Comparison of ENCODE assay signal across 21 cellular contexts in genomic region chr20:57200882-57201723, GRCh38.
DNase-seq lines count a peak whose midpoint lies in the region; ATAC-seq, FAIRE-seq and TF ChIP-seq lines count a peak whose summit lies in the region.
"Had no signal": no experiment of that assay in that cellular context is flagged by ENCODE, and none has a peak within 500 bp of the region (broad histone marks: within the 10 kb centered on the region; RNA-seq: fewer than 3 reads in every experiment).

No MANE protein-coding gene starts in this region.

- no peak overlapping the region for H3K4me2 ChIP-seq in SK-N-SH
- H3K4me2 ChIP-seq in K562 (ENCODE audit: insufficient read depth, low read length), result no peak overlapping the region
- no peak overlapping the region for H3K4me2 ChIP-seq in trophoblast cell (ENCODE audit: low read length)
- H3K4me2 ChIP-seq: KMS-11 had no signal

- no TSS peak for BruUV-seq in K562 (replicated peaks; lab: Mats Ljungman, UMichigan)

- 20% methylated on average over 7 of the region's 7 CpGs for WGBS in SK-N-SH (ENCODE audit: low lambda C conversion rate)
- WGBS in K562 (ENCODE audit: insufficient coverage, low coverage, missing lambda C conversion rate), result 0% methylated on average over 7 of the region's 7 CpGs
- no CpG with 5 or more reads among the region's 7 CpGs for WGBS in trophoblast cell (ENCODE audit: extremely low coverage, insufficient coverage, insufficient read length)

- no peak overlapping the region for H3K4ac ChIP-seq in trophoblast cell (ENCODE audit: low read depth, low read length)

- H3K9me1 ChIP-seq in K562 (ENCODE audit: control insufficient read depth, insufficient read depth, low read length), result no peaks in the 10 kb centered on the region

- no peaks in the 10 kb centered on the region for H3F3A ChIP-seq in SK-N-SH (replicated peaks; ENCODE audit: insufficient read depth)

- H3K9me3 ChIP-seq in SK-N-SH (no peaks in the 10 kb centered on the region), K562 (replicated peaks; ENCODE audit: control insufficient read depth, insufficient read depth, low read depth, low read length) (no peaks in the 10 kb centered on the region), trophoblast cell (ENCODE audit: insufficient read depth, low read depth, low read length) (peaks cover 2% of the 10 kb centered on the region)
- H3K9me3 ChIP-seq: BE2C had no signal

- H4K12ac ChIP-seq in trophoblast cell (ENCODE audit: low read depth, low read length), result no peak overlapping the region

- H3K9ac ChIP-seq in SK-N-SH, result no peak overlapping the region
- H3K9ac ChIP-seq in K562 (ENCODE audit: insufficient read depth in 1 of 2, low read depth in 2 of 2, low read length in 2 of 2), result no peak overlapping the region
- H3K9ac ChIP-seq in trophoblast cell (ENCODE audit: low read length), result no peak overlapping the region
- H3K9ac ChIP-seq: KMS-11 had no signal

- DNase-seq in SK-N-SH (peak; percentile 42), HTR-8/SVneo (ENCODE audit: insufficient read length, low spot score) (no peak), K562 (ENCODE audit: extremely low read depth in 1 of 4, low spot score in 3 of 4) (no peak), trophoblast cell (peak; percentile 97), HT-29 (ENCODE audit: low spot score) (no peak), NCI-H524 (lab: John Stamatoyannopoulos, UW) (no peak)
- DNase-seq: 8988T; BE2C; CD4-positive, alpha-beta T cell; H9; MM.1S; NCI-H1105; NCI-H1694 treated with DMSO at 0.1 percent for 48 hours; NCI-H345; NCI-H69; NK-92 treated with Interleukin-12 subunit alpha and Interleukin-12 subunit beta, amount 100 ng/mL, for 24 hours; OCI-M1 had no signal

- peak overlapping the region in 1 of 2 experiments; percentile 39; a peak in 2 of 4 replicates for H3K27ac ChIP-seq in SK-N-SH (ENCODE audit: low read depth in 2 of 2, low read length in 1 of 2)
- no peak overlapping the region for H3K27ac ChIP-seq in K562 (ENCODE audit: extremely low read depth, low read depth, low read length)
- no peak overlapping the region for H3K27ac ChIP-seq in trophoblast cell (ENCODE audit: low read depth, low read length)
- H3K27ac ChIP-seq: HL-60, KMS-11 had no signal

- no peak overlapping the region for H3K4me3 ChIP-seq in SK-N-SH (ENCODE audit: low read depth in 2 of 2, low read length in 1 of 2)
- H3K4me3 ChIP-seq in K562, result no peak overlapping the region
- no peak overlapping the region for H3K4me3 ChIP-seq in trophoblast cell (ENCODE audit: low read depth, low read length)

- H2AFZ ChIP-seq in SK-N-SH (ENCODE audit: low read depth) (no peak overlapping the region), K562 (ENCODE audit: low read depth, low read length) (no peak overlapping the region), trophoblast cell (ENCODE audit: insufficient read depth, low read length, poor library complexity) (no peak overlapping the region)

- H3K79me2 ChIP-seq in SK-N-SH (ENCODE audit: insufficient read depth) (no peaks in the 10 kb centered on the region), K562 (ENCODE audit: control insufficient read depth, insufficient read depth, low read length) (no peaks in the 10 kb centered on the region), trophoblast cell (ENCODE audit: control insufficient read depth, insufficient read depth, low read length, poor library complexity) (no peaks in the 10 kb centered on the region)

- in situ Hi-C loops in K562 (cut with MboI), result no loop called here

- ATAC-seq in SK-N-SH treated with all-trans-retinoic acid at 6 μM for 48 hours (no peak), K562 (no peak), HG03521 (IDR thresholded peaks at IDR 0.05; ENCODE audit: unreplicated experiment) (no peak)

- no peak overlapping the region for H3K23ac ChIP-seq in trophoblast cell (ENCODE audit: low read length)

- peak; percentile 93 for FAIRE-seq in HTR-8/SVneo (lab: Jason Lieb, UNC)
- no peak for FAIRE-seq in K562 (lab: Jason Lieb, UNC)

- H4K20me1 ChIP-seq in SK-N-SH (ENCODE audit: insufficient read depth), result no peaks in the 10 kb centered on the region
- no peaks in the 10 kb centered on the region for H4K20me1 ChIP-seq in K562 (replicated peaks; ENCODE audit: control insufficient read depth, insufficient read depth, low read length)

- H4K8ac ChIP-seq in trophoblast cell (ENCODE audit: low read depth, low read length), result no peak overlapping the region

- peaks cover 0 to 14% of the 10 kb centered on the region in 2 experiments; a peak in 1 of 4 replicates for H3K4me1 ChIP-seq in SK-N-SH (ENCODE audit: control insufficient read depth in 1 of 2, insufficient read depth in 2 of 2, low read depth in 1 of 2, low read length in 1 of 2)
- H3K4me1 ChIP-seq in K562 (replicated peaks in 1 of 2; ENCODE audit: control insufficient read depth in 2 of 2, insufficient read depth in 2 of 2, low read length in 2 of 2), result no peaks in the 10 kb centered on the region
- peaks cover 0 to 7% of the 10 kb centered on the region in 2 experiments for H3K4me1 ChIP-seq in trophoblast cell (ENCODE audit: control insufficient read depth in 1 of 2, insufficient read depth in 2 of 2, low read length in 2 of 2)

- no peak for TF ChIP-seq POLR2A in K562 (conservative IDR thresholded peaks at IDR 0.05)

- H3K14ac ChIP-seq in trophoblast cell (ENCODE audit: low read length), result no peak overlapping the region

- POLR2A ChIA-PET in SK-N-SH (lab: Yijun Ruan, JAX) (interaction anchor here (0.6 kb wide), 1 partner anchor 44 kb away, joined by 4 read pairs; no protein-coding TSS in a partner anchor), K562 (lab: Yijun Ruan, JAX) (interaction anchor here (0.5 kb wide), 1 partner anchor 791 kb away, joined by 3 read pairs; no protein-coding TSS in a partner anchor)

- intact Hi-C loops in K562 (cut with micrococcal nuclease), result no loop called here

- no peaks in the 10 kb centered on the region for H3K36me3 ChIP-seq in SK-N-SH (replicated peaks in 1 of 2; ENCODE audit: control insufficient read depth in 1 of 2, insufficient read depth in 2 of 2, low read length in 1 of 2)
- H3K36me3 ChIP-seq in K562 (ENCODE audit: control insufficient read depth, insufficient read depth, low read length), result no peaks in the 10 kb centered on the region
- no peaks in the 10 kb centered on the region for H3K36me3 ChIP-seq in trophoblast cell (ENCODE audit: control insufficient read depth in 1 of 2, insufficient read depth in 2 of 2, low read length in 2 of 2)
- H3K36me3 ChIP-seq: BE2C had no signal

- no peak for TF ChIP-seq CTCF in SK-N-SH (IDR thresholded peaks at IDR 0.05)
- no peak for TF ChIP-seq CTCF in K562 (IDR thresholded peaks at IDR 0.05 in 2 of 3, conservative IDR thresholded peaks at IDR 0.05 in 1 of 3; ENCODE audit: insufficient read depth in 2 of 3, low read depth in 1 of 3, low read length in 3 of 3)

- no peaks in the 10 kb centered on the region for H3K27me3 ChIP-seq in SK-N-SH (ENCODE audit: insufficient read depth)
- peaks cover 7 to 52% of the 10 kb centered on the region in 2 experiments for H3K27me3 ChIP-seq in K562 (ENCODE audit: control insufficient read depth in 2 of 2, insufficient read depth in 2 of 2, low read length in 2 of 2)
- no peaks in the 10 kb centered on the region for H3K27me3 ChIP-seq in trophoblast cell (ENCODE audit: insufficient read depth, low read length)
- H3K27me3 ChIP-seq: BE2C had no signal

- H4K91ac ChIP-seq in trophoblast cell (ENCODE audit: low read depth, low read length), result no peak overlapping the region

- H3K18ac ChIP-seq in trophoblast cell (ENCODE audit: low read length), result no peak overlapping the region

- TF ChIP-seq EP300 in SK-N-SH (IDR thresholded peaks at IDR 0.05; ENCODE audit: borderline replicate concordance in 1 of 2, low read depth in 1 of 2, low read length in 1 of 2) (no peak), K562 (IDR thresholded peaks at IDR 0.05; ENCODE audit: low read length) (no peak)

- no peak overlapping the region for H2BK5ac ChIP-seq in trophoblast cell (ENCODE audit: low read depth, low read length, poor library complexity)

- TF ChIP-seq RAD21 in SK-N-SH (IDR thresholded peaks at IDR 0.05; ENCODE audit: low read length), result no peak
- TF ChIP-seq RAD21 in K562 (CRISPR knock-in tag; conservative IDR thresholded peaks at IDR 0.05 in 1 of 2, IDR thresholded peaks at IDR 0.05 in 1 of 2), result no peak

- no peaks in the 10 kb centered on the region for H3K9me2 ChIP-seq in SK-N-SH

- no peak overlapping the region for H2BK120ac ChIP-seq in trophoblast cell (ENCODE audit: insufficient read depth, low read length, poor library complexity)

- no peak overlapping the region for H2BK12ac ChIP-seq in trophoblast cell (ENCODE audit: low read length)

- H2AK5ac ChIP-seq in trophoblast cell (ENCODE audit: low read length), result no peak overlapping the region

- no peaks in the 10 kb centered on the region for H3K79me1 ChIP-seq in trophoblast cell (ENCODE audit: low read length)

- CTCF ChIA-PET in SK-N-SH (lab: Yijun Ruan, JAX) (interaction anchor here (0.7 to 1.6 kb wide), 5 partner anchors 13 to 145 kb away, joined by 3 to 6 read pairs (median 3); no protein-coding TSS in a partner anchor), K562 (lab: Yijun Ruan, JAX; ENCODE audit: low intra/inter-chr PET ratio) (no interaction called here)

TF ChIP-seq in SK-N-SH, 30 proteins besides CTCF, POLR2A, EP300 and RAD21:
- no peak for TF ChIP-seq NRF1 (IDR thresholded peaks at IDR 0.05; ENCODE audit: low read depth, low read length)
- no peak for TF ChIP-seq FOSL2 (IDR thresholded peaks at IDR 0.05; ENCODE audit: borderline replicate concordance, low read depth)
- TF ChIP-seq TAF1 (IDR thresholded peaks at IDR 0.05; ENCODE audit: borderline replicate concordance, low read depth, low read length), result no peak
- TF ChIP-seq MAX (IDR thresholded peaks at IDR 0.05; ENCODE audit: low read depth), result no peak

TF ChIP-seq in SK-N-SH treated with all-trans-retinoic acid at 6 μM for 48 hours, 23 proteins besides CTCF, POLR2A, EP300 and RAD21 (continues in another document):
- TF ChIP-seq ZNF565 (CRISPR knock-in tag; conservative IDR thresholded peaks at IDR 0.05; ENCODE audit: low read depth), result no peak
- TF ChIP-seq ZNF8 (CRISPR knock-in tag; IDR thresholded peaks at IDR 0.05), result no peak
- TF ChIP-seq ISL1 (CRISPR knock-in tag; IDR thresholded peaks at IDR 0.05), result no peak
- no peak for TF ChIP-seq ZC3H10 (CRISPR knock-in tag; IDR thresholded peaks at IDR 0.05)
- no peak for TF ChIP-seq TCF4 (CRISPR knock-in tag; IDR thresholded peaks at IDR 0.05; ENCODE audit: borderline replicate concordance)

TF ChIP-seq in K562, 482 proteins besides CTCF, POLR2A, EP300 and RAD21 (continues in another document):
- no peak for TF ChIP-seq USF1 (CRISPR knock-in tag; IDR thresholded peaks at IDR 0.05)

Comparison
In these comparisons a context has a peak if more than half of its experiments do, and no peak if none do; other contexts are left out.
1. DNase-seq: peak in SK-N-SH (single experiment) and trophoblast cell (2 of 2); none in HTR-8/SVneo (single experiment), K562 (0 of 4), HT-29 (single experiment) and NCI-H524 (0 of 2).